In genomic region chr19:4911786-4912672, GRCh38 we compare ENCODE assay signal across 1 cellular context.
TF ChIP-seq lines count a peak whose summit lies in the region.

No MANE protein-coding gene starts in this region.

TF ChIP-seq in HepG2, 621 proteins besides CTCF, POLR2A, EP300 and RAD21 (continues in another document):
- TF ChIP-seq TRIM24 (CRISPR knock-in tag; IDR thresholded peaks at IDR 0.05) (no peak), BRF2 (CRISPR knock-in tag; IDR thresholded peaks at IDR 0.05) (no peak), BATF2 (CRISPR knock-in tag; IDR thresholded peaks at IDR 0.05) (no peak), REL (CRISPR knock-in tag; conservative IDR thresholded peaks at IDR 0.05) (no peak), ZNF768 (CRISPR knock-in tag; IDR thresholded peaks at IDR 0.05) (no peak), ZFYVE20 (CRISPR knock-in tag; IDR thresholded peaks at IDR 0.05; ENCODE audit: borderline replicate concordance, low read depth) (no peak), ZNF451 (CRISPR knock-in tag; IDR thresholded peaks at IDR 0.05) (no peak), ZNF280B (CRISPR knock-in tag; IDR thresholded peaks at IDR 0.05; ENCODE audit: borderline replicate concordance) (no peak), SMC3 (IDR thresholded peaks at IDR 0.05; ENCODE audit: low read length) (peak; percentile 85), ZNF138 (CRISPR knock-in tag; IDR thresholded peaks at IDR 0.05; ENCODE audit: low read depth) (no peak), MYPOP (CRISPR knock-in tag; IDR thresholded peaks at IDR 0.05) (no peak; the same call in 1 of the 2 replicates), ZNF142 (CRISPR knock-in tag; IDR thresholded peaks at IDR 0.05) (0 out of 2 replicates have a peak, but pooled peaks have one; percentile 34), ZNF720 (CRISPR knock-in tag; IDR thresholded peaks at IDR 0.05) (no peak), ZNF792 (CRISPR knock-in tag; IDR thresholded peaks at IDR 0.05) (no peak), HNRNPK (IDR thresholded peaks at IDR 0.05; ENCODE audit: low read depth, low read length, poor library complexity, severe bottlenecking) (no peak), ZBTB39 (CRISPR knock-in tag; IDR thresholded peaks at IDR 0.05) (no peak), ZNF674 (CRISPR knock-in tag; IDR thresholded peaks at IDR 0.05; ENCODE audit: low read depth) (no peak), KDM2A (CRISPR knock-in tag; IDR thresholded peaks at IDR 0.05; ENCODE audit: borderline replicate concordance, low read depth) (0 out of 2 replicates have a peak, but pooled peaks have one; percentile 9), ZNF737 (CRISPR knock-in tag; IDR thresholded peaks at IDR 0.05; ENCODE audit: borderline replicate concordance) (no peak), STAG1 (CRISPR knock-in tag; IDR thresholded peaks at IDR 0.05) (peak; percentile 75), ISL2 (CRISPR knock-in tag; IDR thresholded peaks at IDR 0.05) (no peak), MXD3 (CRISPR knock-in tag; IDR thresholded peaks at IDR 0.05) (no peak), ZNF790 (CRISPR knock-in tag; IDR thresholded peaks at IDR 0.05; ENCODE audit: borderline replicate concordance) (no peak), SP5 (CRISPR knock-in tag; IDR thresholded peaks at IDR 0.05; ENCODE audit: borderline replicate concordance, low read depth) (no peak), GABPA (IDR thresholded peaks at IDR 0.05; ENCODE audit: low read depth, low read length) (no peak), GABPA (CRISPR knock-in tag; IDR thresholded peaks at IDR 0.05; ENCODE audit: low read depth) (no peak), HOXA3 (CRISPR knock-in tag; IDR thresholded peaks at IDR 0.05) (peak; percentile 49), ZHX2 (IDR thresholded peaks at IDR 0.05; ENCODE audit: low read depth) (no peak), ZHX2 (CRISPR knock-in tag; IDR thresholded peaks at IDR 0.05; ENCODE audit: borderline replicate concordance) (no peak), ZZZ3 (CRISPR knock-in tag; IDR thresholded peaks at IDR 0.05; ENCODE audit: borderline replicate concordance) (no peak), GABPB1 (CRISPR knock-in tag; IDR thresholded peaks at IDR 0.05) (no peak), RNF2 (conservative IDR thresholded peaks at IDR 0.05; ENCODE audit: low read depth) (no peak), EED (CRISPR knock-in tag; IDR thresholded peaks at IDR 0.05) (no peak), PHF5A (CRISPR knock-in tag; IDR thresholded peaks at IDR 0.05; ENCODE audit: low read depth, unreplicated experiment) (no peak), DNMT3B (CRISPR knock-in tag; conservative IDR thresholded peaks at IDR 0.05) (no peak), ZNF607 (CRISPR knock-in tag; IDR thresholded peaks at IDR 0.05; ENCODE audit: borderline replicate concordance) (no peak), RBM39 (IDR thresholded peaks at IDR 0.05; ENCODE audit: low read depth, low read length, poor library complexity, severe bottlenecking) (no peak), AHR (CRISPR knock-in tag; IDR thresholded peaks at IDR 0.05) (no peak), ZBTB38 (CRISPR knock-in tag; IDR thresholded peaks at IDR 0.05) (peak; percentile 71), PAX8 (CRISPR knock-in tag; IDR thresholded peaks at IDR 0.05; ENCODE audit: borderline replicate concordance) (no peak), ATRX (CRISPR knock-in tag; IDR thresholded peaks at IDR 0.05; ENCODE audit: borderline replicate concordance) (no peak)
- TF ChIP-seq, protein P1, sequence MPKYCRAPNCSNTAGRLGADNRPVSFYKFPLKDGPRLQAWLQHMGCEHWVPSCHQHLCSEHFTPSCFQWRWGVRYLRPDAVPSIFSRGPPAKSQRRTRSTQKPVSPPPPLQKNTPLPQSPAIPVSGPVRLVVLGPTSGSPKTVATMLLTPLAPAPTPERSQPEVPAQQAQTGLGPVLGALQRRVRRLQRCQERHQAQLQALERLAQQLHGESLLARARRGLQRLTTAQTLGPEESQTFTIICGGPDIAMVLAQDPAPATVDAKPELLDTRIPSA (CRISPR knock-in tag; IDR thresholded peaks at IDR 0.05; ENCODE audit: borderline replicate concordance): no peak
- TF ChIP-seq, protein P2, sequence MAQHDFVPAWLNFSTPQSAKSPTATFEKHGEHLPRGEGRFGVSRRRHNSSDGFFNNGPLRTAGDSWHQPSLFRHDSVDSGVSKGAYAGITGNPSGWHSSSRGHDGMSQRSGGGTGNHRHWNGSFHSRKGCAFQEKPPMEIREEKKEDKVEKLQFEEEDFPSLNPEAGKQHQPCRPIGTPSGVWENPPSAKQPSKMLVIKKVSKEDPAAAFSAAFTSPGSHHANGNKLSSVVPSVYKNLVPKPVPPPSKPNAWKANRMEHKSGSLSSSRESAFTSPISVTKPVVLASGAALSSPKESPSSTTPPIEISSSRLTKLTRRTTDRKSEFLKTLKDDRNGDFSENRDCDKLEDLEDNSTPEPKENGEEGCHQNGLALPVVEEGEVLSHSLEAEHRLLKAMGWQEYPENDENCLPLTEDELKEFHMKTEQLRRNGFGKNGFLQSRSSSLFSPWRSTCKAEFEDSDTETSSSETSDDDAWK (CRISPR knock-in tag; IDR thresholded peaks at IDR 0.05): no peak
